ENCODE assay signal across 1 cellular context in the genomic region with DNA sequence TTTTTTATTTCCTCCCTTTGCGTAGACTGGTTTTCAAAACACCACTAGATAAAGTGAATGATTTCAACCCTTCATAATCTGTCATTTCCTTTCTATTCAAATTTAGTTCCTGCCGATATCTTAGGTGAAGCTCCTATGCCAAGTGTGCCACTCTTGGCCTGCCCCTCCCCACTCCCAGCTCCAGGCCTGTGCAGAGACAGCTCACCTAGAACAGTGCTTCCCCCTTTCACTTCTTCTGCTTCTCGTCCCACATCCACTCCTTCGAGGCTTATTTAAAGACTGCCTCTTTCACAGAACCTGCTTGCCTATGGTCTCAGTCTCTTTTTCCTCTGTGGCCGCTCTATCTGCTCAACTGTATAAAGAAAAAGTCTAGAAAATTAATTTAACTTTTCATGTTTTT.
TF ChIP-seq lines count a peak whose summit lies in the region.

No MANE protein-coding gene starts in this region.

TF ChIP-seq in HepG2, 621 proteins besides CTCF, POLR2A, EP300 and RAD21 (continued from another document):
- TF ChIP-seq, protein P1, sequence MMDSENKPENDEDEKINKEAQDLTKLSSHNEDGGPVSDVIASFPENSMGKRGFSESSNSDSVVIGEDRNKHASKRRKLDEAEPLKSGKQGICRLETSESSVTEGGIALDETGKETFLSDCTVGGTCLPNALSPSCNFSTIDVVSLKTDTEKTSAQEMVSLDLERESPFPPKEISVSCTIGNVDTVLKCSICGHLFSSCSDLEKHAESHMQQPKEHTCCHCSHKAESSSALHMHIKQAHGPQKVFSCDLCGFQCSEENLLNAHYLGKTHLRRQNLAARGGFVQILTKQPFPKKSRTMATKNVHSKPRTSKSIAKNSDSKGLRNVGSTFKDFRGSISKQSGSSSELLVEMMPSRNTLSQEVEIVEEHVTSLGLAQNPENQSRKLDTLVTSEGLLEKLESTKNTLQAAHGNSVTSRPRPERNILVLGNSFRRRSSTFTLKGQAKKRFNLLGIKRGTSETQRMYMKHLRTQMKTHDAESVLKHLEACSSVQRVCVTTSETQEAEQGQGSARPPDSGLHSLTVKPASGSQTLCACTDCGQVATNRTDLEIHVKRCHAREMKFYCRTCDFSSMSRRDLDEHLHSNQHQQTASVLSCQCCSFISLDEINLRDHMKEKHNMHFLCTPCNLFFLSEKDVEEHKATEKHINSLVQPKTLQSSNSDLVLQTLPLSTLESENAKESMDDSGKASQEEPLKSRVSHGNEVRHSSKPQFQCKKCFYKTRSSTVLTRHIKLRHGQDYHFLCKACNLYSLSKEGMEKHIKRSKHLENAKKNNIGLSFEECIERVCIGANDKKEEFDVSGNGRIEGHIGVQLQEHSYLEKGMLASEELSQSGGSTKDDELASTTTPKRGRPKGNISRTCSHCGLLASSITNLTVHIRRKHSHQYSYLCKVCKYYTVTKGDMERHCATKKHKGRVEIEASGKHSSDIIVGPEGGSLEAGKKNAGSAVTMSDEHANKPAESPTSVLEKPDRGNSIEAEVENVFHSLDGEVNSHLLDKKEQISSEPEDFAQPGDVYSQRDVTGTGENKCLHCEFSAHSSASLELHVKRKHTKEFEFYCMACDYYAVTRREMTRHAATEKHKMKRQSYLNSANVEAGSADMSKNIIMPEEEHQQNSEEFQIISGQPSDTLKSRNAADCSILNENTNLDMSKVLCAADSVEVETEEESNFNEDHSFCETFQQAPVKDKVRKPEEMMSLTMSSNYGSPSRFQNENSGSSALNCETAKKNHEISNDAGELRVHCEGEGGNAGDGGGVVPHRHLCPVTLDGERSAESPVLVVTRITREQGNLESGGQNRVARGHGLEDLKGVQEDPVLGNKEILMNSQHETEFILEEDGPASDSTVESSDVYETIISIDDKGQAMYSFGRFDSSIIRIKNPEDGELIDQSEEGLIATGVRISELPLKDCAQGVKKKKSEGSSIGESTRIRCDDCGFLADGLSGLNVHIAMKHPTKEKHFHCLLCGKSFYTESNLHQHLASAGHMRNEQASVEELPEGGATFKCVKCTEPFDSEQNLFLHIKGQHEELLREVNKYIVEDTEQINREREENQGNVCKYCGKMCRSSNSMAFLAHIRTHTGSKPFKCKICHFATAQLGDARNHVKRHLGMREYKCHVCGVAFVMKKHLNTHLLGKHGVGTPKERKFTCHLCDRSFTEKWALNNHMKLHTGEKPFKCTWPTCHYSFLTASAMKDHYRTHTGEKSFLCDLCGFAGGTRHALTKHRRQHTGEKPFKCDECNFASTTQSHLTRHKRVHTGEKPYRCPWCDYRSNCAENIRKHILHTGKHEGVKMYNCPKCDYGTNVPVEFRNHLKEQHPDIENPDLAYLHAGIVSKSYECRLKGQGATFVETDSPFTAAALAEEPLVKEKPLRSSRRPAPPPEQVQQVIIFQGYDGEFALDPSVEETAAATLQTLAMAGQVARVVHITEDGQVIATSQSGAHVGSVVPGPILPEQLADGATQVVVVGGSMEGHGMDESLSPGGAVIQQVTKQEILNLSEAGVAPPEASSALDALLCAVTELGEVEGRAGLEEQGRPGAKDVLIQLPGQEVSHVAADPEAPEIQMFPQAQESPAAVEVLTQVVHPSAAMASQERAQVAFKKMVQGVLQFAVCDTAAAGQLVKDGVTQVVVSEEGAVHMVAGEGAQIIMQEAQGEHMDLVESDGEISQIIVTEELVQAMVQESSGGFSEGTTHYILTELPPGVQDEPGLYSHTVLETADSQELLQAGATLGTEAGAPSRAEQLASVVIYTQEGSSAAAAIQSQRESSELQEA (CRISPR knock-in tag; IDR thresholded peaks at IDR 0.05; ENCODE audit: not compliant biosample characterization), result no peak
- TF ChIP-seq, protein P2, sequence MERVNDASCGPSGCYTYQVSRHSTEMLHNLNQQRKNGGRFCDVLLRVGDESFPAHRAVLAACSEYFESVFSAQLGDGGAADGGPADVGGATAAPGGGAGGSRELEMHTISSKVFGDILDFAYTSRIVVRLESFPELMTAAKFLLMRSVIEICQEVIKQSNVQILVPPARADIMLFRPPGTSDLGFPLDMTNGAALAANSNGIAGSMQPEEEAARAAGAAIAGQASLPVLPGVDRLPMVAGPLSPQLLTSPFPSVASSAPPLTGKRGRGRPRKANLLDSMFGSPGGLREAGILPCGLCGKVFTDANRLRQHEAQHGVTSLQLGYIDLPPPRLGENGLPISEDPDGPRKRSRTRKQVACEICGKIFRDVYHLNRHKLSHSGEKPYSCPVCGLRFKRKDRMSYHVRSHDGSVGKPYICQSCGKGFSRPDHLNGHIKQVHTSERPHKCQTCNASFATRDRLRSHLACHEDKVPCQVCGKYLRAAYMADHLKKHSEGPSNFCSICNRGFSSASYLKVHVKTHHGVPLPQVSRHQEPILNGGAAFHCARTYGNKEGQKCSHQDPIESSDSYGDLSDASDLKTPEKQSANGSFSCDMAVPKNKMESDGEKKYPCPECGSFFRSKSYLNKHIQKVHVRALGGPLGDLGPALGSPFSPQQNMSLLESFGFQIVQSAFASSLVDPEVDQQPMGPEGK (CRISPR knock-in tag; IDR thresholded peaks at IDR 0.05), result no peak
- TF ChIP-seq SCMH1 (CRISPR knock-in tag; IDR thresholded peaks at IDR 0.05; ENCODE audit: borderline replicate concordance) (no peak), ZNF776 (CRISPR knock-in tag; IDR thresholded peaks at IDR 0.05) (no peak), ATF2 (CRISPR knock-in tag; IDR thresholded peaks at IDR 0.05) (no peak)
